ENCODE assay signal across 19 cellular contexts in the genomic region with DNA sequence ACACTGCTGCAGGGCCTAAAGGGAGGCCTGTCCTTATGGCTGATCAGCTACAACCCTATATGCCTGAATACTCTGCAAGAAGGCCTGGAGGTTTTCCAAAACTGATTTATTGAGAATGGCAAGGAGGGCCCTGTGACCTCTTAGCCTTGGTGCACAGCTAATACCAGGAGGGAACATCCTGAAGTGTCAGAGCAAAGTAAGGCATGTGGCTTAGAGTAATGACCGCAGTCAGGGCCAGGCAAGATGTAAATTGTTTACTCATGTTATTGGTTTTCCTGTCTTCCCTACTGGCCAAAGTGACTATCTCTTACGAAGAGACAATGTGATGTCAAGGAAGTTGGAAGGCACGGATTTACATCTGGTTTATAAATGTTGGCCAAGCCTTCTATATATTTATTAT. TPM values are rescaled to one million over a fixed set of nuclear protein-coding genes. Genes with fewer than 3 reads are reported as not detected.
DNase-seq lines count a peak whose midpoint lies in the region; ATAC-seq, FAIRE-seq and TF ChIP-seq lines count a peak whose summit lies in the region.
"Had no signal": no experiment of that assay in that cellular context is flagged by ENCODE, and none has a peak within 500 bp of the region (broad histone marks: within the 10 kb centered on the region; RNA-seq: fewer than 3 reads in every experiment).

No MANE protein-coding gene starts in this region.

- H4K12ac ChIP-seq in trophoblast cell (ENCODE audit: low read depth, low read length), result no peak overlapping the region

- no peak overlapping the region for H2BK5ac ChIP-seq in trophoblast cell (ENCODE audit: low read depth, low read length, poor library complexity)

- H3K9me3 ChIP-seq in trophoblast cell (ENCODE audit: insufficient read depth, low read depth, low read length), result peaks cover 9% of the 10 kb centered on the region
- H3K9me3 ChIP-seq in T-helper 17 cell (ENCODE audit: control insufficient read depth, low read length, poor library complexity, severe bottlenecking), result peaks cover 3% of the 10 kb centered on the region

- DNase-seq in NCI-H69 (lab: John Stamatoyannopoulos, UW) (peak; percentile 77), bronchial epithelial cell (ENCODE audit: low read depth) (no peak), mesothelial cell of epicardium (ENCODE audit: low spot score in 2 of 2, unreplicated experiment in 2 of 2) (no peak), trophoblast cell (no peak), COR-L47 (lab: John Stamatoyannopoulos, UW) (no peak), T-helper 17 cell (no peak)
- DNase-seq: C1 segment of cervical spinal cord; Caco-2; CD4-positive, alpha-beta memory T cell; DMS153; EL; GDM1; GOT3; HFFc6 had no signal

- no peak overlapping the region for H2BK12ac ChIP-seq in trophoblast cell (ENCODE audit: low read length)

- H3K23ac ChIP-seq in trophoblast cell (ENCODE audit: low read length), result no peak overlapping the region

- no peak overlapping the region for H3K27ac ChIP-seq in trophoblast cell (ENCODE audit: low read depth, low read length)

- FAIRE-seq in bronchial epithelial cell (lab: Jason Lieb, UNC), result peak; percentile 28
- FAIRE-seq: GM12878, GM18507, H54 had no signal

- H2BK120ac ChIP-seq in trophoblast cell (ENCODE audit: insufficient read depth, low read length, poor library complexity), result no peak overlapping the region

- no CpG with 5 or more reads among the region's 3 CpGs for WGBS in trophoblast cell (ENCODE audit: extremely low coverage, insufficient coverage, insufficient read length)

- ATAC-seq in SK-N-SH treated with all-trans-retinoic acid at 6 μM for 48 hours (no peak), T-helper 17 cell (no peak)
- ATAC-seq: GM12878 had no signal

- TF ChIP-seq CTCF in bronchial epithelial cell (IDR thresholded peaks at IDR 0.05; ENCODE audit: insufficient read depth, low read length, severe bottlenecking) (no peak), mesothelial cell of epicardium (IDR thresholded peaks at IDR 0.05; ENCODE audit: unreplicated experiment) (no peak)

- peaks cover 13% of the 10 kb centered on the region for H3K79me1 ChIP-seq in trophoblast cell (ENCODE audit: low read length)

- H2AK5ac ChIP-seq in trophoblast cell (ENCODE audit: low read length), result no peak overlapping the region

- H3K4me3 Mint-ChIP-seq in mesothelial cell of epicardium, result no peak overlapping the region
- H3K4me3 Mint-ChIP-seq in T-helper 17 cell, result no peak overlapping the region
- H3K4me3 Mint-ChIP-seq: CD4-positive, alpha-beta memory T cell; HFFc6 had no signal

- no peak overlapping the region for H3K4me2 ChIP-seq in trophoblast cell (ENCODE audit: low read length)

- H3K36me3 ChIP-seq in bronchial epithelial cell (ENCODE audit: control insufficient read depth, insufficient read depth, low read length), result no peaks in the 10 kb centered on the region
- H3K36me3 ChIP-seq in trophoblast cell (ENCODE audit: control insufficient read depth in 1 of 2, insufficient read depth in 2 of 2, low read length in 2 of 2), result peaks cover 5 to 7% of the 10 kb centered on the region in 2 experiments
- H3K36me3 ChIP-seq: HAP-1 had no signal

- peak overlapping the region; percentile 43 for H3K4ac ChIP-seq in trophoblast cell (ENCODE audit: low read depth, low read length)

- H3K4me3 ChIP-seq in bronchial epithelial cell (ENCODE audit: low read depth, low read length), result no peak overlapping the region
- H3K4me3 ChIP-seq in trophoblast cell (ENCODE audit: low read depth, low read length), result no peak overlapping the region
- H3K4me3 ChIP-seq: GM12878, HAP-1 had no signal

- H3K27ac Mint-ChIP-seq in mesothelial cell of epicardium (peak overlapping the region; percentile 84), T-helper 17 cell (no peak overlapping the region)
- H3K27ac Mint-ChIP-seq: HFFc6 had no signal

- H3K4me1 ChIP-seq in trophoblast cell (ENCODE audit: control insufficient read depth in 1 of 2, insufficient read depth in 2 of 2, low read length in 2 of 2), result peaks cover 4 to 14% of the 10 kb centered on the region in 2 experiments

- H2AFZ ChIP-seq in trophoblast cell (ENCODE audit: insufficient read depth, low read length, poor library complexity), result no peak overlapping the region

- no peak overlapping the region for H3K18ac ChIP-seq in trophoblast cell (ENCODE audit: low read length)

- H3K4me1 Mint-ChIP-seq in mesothelial cell of epicardium (peaks cover 33% of the 10 kb centered on the region), T-helper 17 cell (peaks cover 2% of the 10 kb centered on the region)
- H3K4me1 Mint-ChIP-seq: CD4-positive, alpha-beta memory T cell had no signal

- H3K14ac ChIP-seq in trophoblast cell (ENCODE audit: low read length), result no peak overlapping the region

- H3K27me3 ChIP-seq in bronchial epithelial cell (ENCODE audit: control insufficient read depth, insufficient read depth, low read length) (no peaks in the 10 kb centered on the region), trophoblast cell (ENCODE audit: insufficient read depth, low read length) (no peaks in the 10 kb centered on the region)

- no peak overlapping the region for H3K9ac ChIP-seq in trophoblast cell (ENCODE audit: low read length)

- H4K91ac ChIP-seq in trophoblast cell (ENCODE audit: low read depth, low read length), result no peak overlapping the region

- peaks cover 15% of the 10 kb centered on the region for H3K79me2 ChIP-seq in trophoblast cell (ENCODE audit: control insufficient read depth, insufficient read depth, low read length, poor library complexity)

- H3K36me3 Mint-ChIP-seq in mesothelial cell of epicardium (peaks cover 29% of the 10 kb centered on the region), T-helper 17 cell (ENCODE audit: low read depth) (peaks cover 4% of the 10 kb centered on the region)

- H3K27me3 Mint-ChIP-seq in mesothelial cell of epicardium (ENCODE audit: low read depth), result no peaks in the 10 kb centered on the region
- H3K27me3 Mint-ChIP-seq in T-helper 17 cell, result no peaks in the 10 kb centered on the region
- H3K27me3 Mint-ChIP-seq: CD4-positive, alpha-beta memory T cell had no signal

- peaks cover 17% of the 10 kb centered on the region for H3K9me3 Mint-ChIP-seq in mesothelial cell of epicardium

- H4K8ac ChIP-seq in trophoblast cell (ENCODE audit: low read depth, low read length), result no peak overlapping the region

TF ChIP-seq in SK-N-SH treated with all-trans-retinoic acid at 6 μM for 48 hours, 23 proteins besides CTCF, POLR2A, EP300 and RAD21 (continues in another document):
- TF ChIP-seq ZNF565 (CRISPR knock-in tag; conservative IDR thresholded peaks at IDR 0.05; ENCODE audit: low read depth), result no peak
- TF ChIP-seq, protein P1, sequence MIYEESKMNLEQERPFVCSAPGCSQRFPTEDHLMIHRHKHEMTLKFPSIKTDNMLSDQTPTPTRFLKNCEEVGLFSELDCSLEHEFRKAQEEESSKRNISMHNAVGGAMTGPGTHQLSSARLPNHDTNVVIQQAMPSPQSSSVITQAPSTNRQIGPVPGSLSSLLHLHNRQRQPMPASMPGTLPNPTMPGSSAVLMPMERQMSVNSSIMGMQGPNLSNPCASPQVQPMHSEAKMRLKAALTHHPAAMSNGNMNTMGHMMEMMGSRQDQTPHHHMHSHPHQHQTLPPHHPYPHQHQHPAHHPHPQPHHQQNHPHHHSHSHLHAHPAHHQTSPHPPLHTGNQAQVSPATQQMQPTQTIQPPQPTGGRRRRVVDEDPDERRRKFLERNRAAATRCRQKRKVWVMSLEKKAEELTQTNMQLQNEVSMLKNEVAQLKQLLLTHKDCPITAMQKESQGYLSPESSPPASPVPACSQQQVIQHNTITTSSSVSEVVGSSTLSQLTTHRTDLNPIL (CRISPR knock-in tag; IDR thresholded peaks at IDR 0.05; ENCODE audit: low read depth), result no peak
- TF ChIP-seq GLIS3 (CRISPR knock-in tag; IDR thresholded peaks at IDR 0.05), result no peak
- no peak for TF ChIP-seq TCF4 (CRISPR knock-in tag; IDR thresholded peaks at IDR 0.05; ENCODE audit: borderline replicate concordance)
- no peak for TF ChIP-seq ZFP30 (CRISPR knock-in tag; IDR thresholded peaks at IDR 0.05)
- no peak for TF ChIP-seq SNAI2 (CRISPR knock-in tag; IDR thresholded peaks at IDR 0.05)
- TF ChIP-seq ARNTL (CRISPR knock-in tag; IDR thresholded peaks at IDR 0.05; ENCODE audit: borderline replicate concordance, low read depth), result no peak
- TF ChIP-seq ZC3H10 (CRISPR knock-in tag; IDR thresholded peaks at IDR 0.05), result no peak
- TF ChIP-seq ZNF70 (CRISPR knock-in tag; IDR thresholded peaks at IDR 0.05), result no peak
- TF ChIP-seq ZNF8 (CRISPR knock-in tag; IDR thresholded peaks at IDR 0.05), result no peak
- TF ChIP-seq, protein P2, sequence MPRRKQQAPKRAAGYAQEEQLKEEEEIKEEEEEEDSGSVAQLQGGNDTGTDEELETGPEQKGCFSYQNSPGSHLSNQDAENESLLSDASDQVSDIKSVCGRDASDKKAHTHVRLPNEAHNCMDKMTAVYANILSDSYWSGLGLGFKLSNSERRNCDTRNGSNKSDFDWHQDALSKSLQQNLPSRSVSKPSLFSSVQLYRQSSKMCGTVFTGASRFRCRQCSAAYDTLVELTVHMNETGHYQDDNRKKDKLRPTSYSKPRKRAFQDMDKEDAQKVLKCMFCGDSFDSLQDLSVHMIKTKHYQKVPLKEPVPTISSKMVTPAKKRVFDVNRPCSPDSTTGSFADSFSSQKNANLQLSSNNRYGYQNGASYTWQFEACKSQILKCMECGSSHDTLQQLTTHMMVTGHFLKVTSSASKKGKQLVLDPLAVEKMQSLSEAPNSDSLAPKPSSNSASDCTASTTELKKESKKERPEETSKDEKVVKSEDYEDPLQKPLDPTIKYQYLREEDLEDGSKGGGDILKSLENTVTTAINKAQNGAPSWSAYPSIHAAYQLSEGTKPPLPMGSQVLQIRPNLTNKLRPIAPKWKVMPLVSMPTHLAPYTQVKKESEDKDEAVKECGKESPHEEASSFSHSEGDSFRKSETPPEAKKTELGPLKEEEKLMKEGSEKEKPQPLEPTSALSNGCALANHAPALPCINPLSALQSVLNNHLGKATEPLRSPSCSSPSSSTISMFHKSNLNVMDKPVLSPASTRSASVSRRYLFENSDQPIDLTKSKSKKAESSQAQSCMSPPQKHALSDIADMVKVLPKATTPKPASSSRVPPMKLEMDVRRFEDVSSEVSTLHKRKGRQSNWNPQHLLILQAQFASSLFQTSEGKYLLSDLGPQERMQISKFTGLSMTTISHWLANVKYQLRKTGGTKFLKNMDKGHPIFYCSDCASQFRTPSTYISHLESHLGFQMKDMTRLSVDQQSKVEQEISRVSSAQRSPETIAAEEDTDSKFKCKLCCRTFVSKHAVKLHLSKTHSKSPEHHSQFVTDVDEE (CRISPR knock-in tag; IDR thresholded peaks at IDR 0.05), result no peak
- no peak for TF ChIP-seq ESRRG (CRISPR knock-in tag; IDR thresholded peaks at IDR 0.05)

RNA-seq across cellular contexts. Expression of a gene that starts 31.1 kb away (rescaled TPM):
- 6.6 and 7.9 TPM in 2 replicates for total RNA-seq in bronchial epithelial cell
- 38.9 to 43.6 TPM (median 39.9 TPM) in 3 replicates for total RNA-seq in mesothelial cell of epicardium
- 105 and 110 TPM in 2 replicates for polyA plus RNA-seq in trophoblast cell (2013)
- total RNA-seq in T-helper 17 cell, result 10 to 100 TPM; 10.3 to 14.4 TPM
